8 cellular contexts compared by ENCODE assay signal in genomic region chr10:46030091-46030937, GRCh38. TPM values are rescaled to one million over a fixed set of nuclear protein-coding genes. Genes with fewer than 3 reads are reported as not detected.
A peak's percentile ranks its signal among the peaks of the same experiment; 100 is the strongest.
DNase-seq lines count a peak whose midpoint lies in the region; TF ChIP-seq lines count a peak whose summit lies in the region.

NCOA4 (minus strand) TSS chr10:46030623; CDS start chr10:46016680, 13,943 bp downstream.

- peak within 1 kb of the TSS; percentile 88 for H3K18ac ChIP-seq in neuronal stem cell (ENCODE audit: low read length)

- peaks cover 6% of the 10 kb centered on the region for H3K79me1 ChIP-seq in neuronal stem cell (ENCODE audit: low read depth, low read length)

- no peak within 1 kb of the TSS for H2BK12ac ChIP-seq in neuronal stem cell (ENCODE audit: low read length)

- H3K79me2 ChIP-seq in MM.1S (ENCODE audit: low read length), result peaks cover 51% of the 10 kb centered on the region

- peak within 1 kb of the TSS; percentile 74 for H3K27ac ChIP-seq in MM.1S (ENCODE audit: low read length)
- no peak within 1 kb of the TSS for H3K27ac ChIP-seq in neuronal stem cell (replicated peaks; ENCODE audit: low read length)

- WGBS in neuronal stem cell (ENCODE audit: extremely low coverage in 2 of 2, insufficient read length in 2 of 2, insufficient replicate concordance in 1 of 2), 2 donors, result no CpG with 5 or more reads among the region's 59 CpGs

- H4K8ac ChIP-seq in neuronal stem cell (ENCODE audit: low read depth, low read length), result no peak within 1 kb of the TSS

- H3K14ac ChIP-seq in neuronal stem cell (ENCODE audit: low read length), result no peak within 1 kb of the TSS

- TF ChIP-seq CTCF in MM.1S (IDR thresholded peaks at IDR 0.05; ENCODE audit: low read length), result peak; percentile 77
- no peak for TF ChIP-seq CTCF in subcutaneous adipose tissue (IDR thresholded peaks at IDR 0.05; ENCODE audit: low read depth)

- H3F3A ChIP-seq in MM.1S (ENCODE audit: insufficient read depth, low read length), result no peaks in the 10 kb centered on the region

- H3K9me3 ChIP-seq in MM.1S (replicated peaks; ENCODE audit: insufficient read depth, low read length) (no peaks in the 10 kb centered on the region), neuronal stem cell (replicated peaks in 1 of 2; ENCODE audit: control insufficient read depth in 2 of 2, insufficient read depth in 1 of 2, low read depth in 1 of 2, low read length in 2 of 2) (no peaks in the 10 kb centered on the region)

- H3K9ac ChIP-seq in MM.1S (ENCODE audit: low read length) (peak within 1 kb of the TSS; percentile 96), neuronal stem cell (ENCODE audit: low read depth, low read length, poor library complexity) (peak within 1 kb of the TSS; percentile 93)

- H3K23ac ChIP-seq in neuronal stem cell (ENCODE audit: low read depth, low read length, poor library complexity), result peak within 1 kb of the TSS; percentile 87

- H3K27me3 ChIP-seq in MM.1S (replicated peaks; ENCODE audit: insufficient read depth, low read length) (no peaks in the 10 kb centered on the region), neuronal stem cell (ENCODE audit: control insufficient read depth in 3 of 3, insufficient read depth in 3 of 3, low read depth in 1 of 3, low read length in 3 of 3) (no peaks in the 10 kb centered on the region)

- H3K36me3 ChIP-seq in MM.1S (replicated peaks; ENCODE audit: insufficient read depth, low read length) (no peaks in the 10 kb centered on the region), neuronal stem cell (replicated peaks in 1 of 2; ENCODE audit: control insufficient read depth in 2 of 2, insufficient read depth in 2 of 2, low read length in 2 of 2) (peaks cover 0 to 4% of the 10 kb centered on the region in 2 donors)

- peak within 1 kb of the TSS; percentile 84 for H3K4me2 ChIP-seq in MM.1S (ENCODE audit: low read depth, low read length)
- peak within 1 kb of the TSS; percentile 92 for H3K4me2 ChIP-seq in neuronal stem cell (ENCODE audit: insufficient read depth, low read length, poor library complexity, severe bottlenecking)

- no peak within 1 kb of the TSS for H2AK5ac ChIP-seq in neuronal stem cell (ENCODE audit: low read depth, low read length)

- peak; percentile 95 for DNase-seq in GF-D8 (lab: John Stamatoyannopoulos, UW)
- peak; percentile 98 for DNase-seq in HCEC 1CT
- DNase-seq in MM.1S, result peak; percentile 99
- peak; percentile 98 for DNase-seq in SIG-M5 treated with dmso at 0.1 percent for 504 hours (lab: John Stamatoyannopoulos, UW; ENCODE audit: unreplicated experiment)
- peak; percentile 94 for DNase-seq in activated gamma-delta T cell treated with anti-CD3 and anti-CD28 coated beads, Interleukin-2, amount 50 U/mL, for 16 hours (ENCODE audit: low read depth)
- DNase-seq in foreskin melanocyte, result peak; percentile 96
- peak; percentile 96 for DNase-seq in neuronal stem cell (ENCODE audit: low spot score)

- peak within 1 kb of the TSS; percentile 42 for H2BK120ac ChIP-seq in neuronal stem cell (ENCODE audit: low read depth, low read length)

- no peaks in the 10 kb centered on the region for H3K9me2 ChIP-seq in MM.1S (replicated peaks; ENCODE audit: insufficient read depth, low read length)

- no peak within 1 kb of the TSS for H4K91ac ChIP-seq in neuronal stem cell (ENCODE audit: low read depth, low read length, poor library complexity)

- H2AFZ ChIP-seq in MM.1S (ENCODE audit: low read length), result peak within 1 kb of the TSS; percentile 77
- H2AFZ ChIP-seq in neuronal stem cell (ENCODE audit: low read length), result peak within 1 kb of the TSS; percentile 87

- no peak within 1 kb of the TSS for H2BK15ac ChIP-seq in neuronal stem cell (ENCODE audit: low read length)

- H3K4me3 ChIP-seq in MM.1S (ENCODE audit: low read length) (peak within 1 kb of the TSS; percentile 91), neuronal stem cell (ENCODE audit: low read length in 2 of 2) (peak within 1 kb of the TSS; percentile 64 to 94)

- H3K4ac ChIP-seq in neuronal stem cell (ENCODE audit: low read length), result no peak within 1 kb of the TSS

- peaks cover 37% of the 10 kb centered on the region for H4K20me1 ChIP-seq in MM.1S (ENCODE audit: insufficient read depth, low read length)

- H2BK5ac ChIP-seq in neuronal stem cell (ENCODE audit: low read length), result no peak within 1 kb of the TSS

- H3K4me1 ChIP-seq in MM.1S (ENCODE audit: low read length) (peaks cover 24% of the 10 kb centered on the region), neuronal stem cell (ENCODE audit: control insufficient read depth in 2 of 2, insufficient read depth in 1 of 2, low read depth in 1 of 2, low read length in 2 of 2) (peaks cover 3 to 9% of the 10 kb centered on the region in 2 donors)

RNA-seq across cellular contexts. Expression of gene NCOA4, which starts in this region (rescaled TPM):
- 39.8 TPM for polyA plus RNA-seq in neuronal stem cell (2013, experiment 1 of 2)
- 39.0 TPM for polyA plus RNA-seq in neuronal stem cell (2013, experiment 2 of 2)
- 100 to 1,000 TPM; 132 to 220 (median 160) TPM for total RNA-seq in subcutaneous adipose tissue
